8 cellular contexts compared by ENCODE assay signal in genomic region chr6:32843979-32844838, GRCh38. TPM values are rescaled to one million over a fixed set of nuclear protein-coding genes. Genes with fewer than 3 reads are reported as not detected.
DNase-seq lines count a peak whose midpoint lies in the region; ATAC-seq and TF ChIP-seq lines count a peak whose summit lies in the region.

Gene PSMB8, minus strand, starts transcription at chr6:32844047. Its CDS starts 51 bp downstream, at chr6:32843996.

- in situ Hi-C loops in GM13977 (cut with MboI; ENCODE audit: low pct_unique_long_range_greater_than_20kb, low sequenced_read_pairs, unreplicated experiment): no loop called here

- TF ChIP-seq CTCF in GM13977 (IDR thresholded peaks at IDR 0.05; ENCODE audit: extremely low read depth, insufficient read depth, missing control alignments): no peak
- peak in 4 of 6 experiments; percentile 23 to 35 (median 30) for TF ChIP-seq CTCF in upper lobe of left lung (IDR thresholded peaks at IDR 0.05)

- peaks cover 25 to 69% (median 41%) of the 10 kb centered on the region in 4 donors for H3K36me3 ChIP-seq in upper lobe of left lung

- H3K9me3 ChIP-seq in upper lobe of left lung: no peaks in the 10 kb centered on the region

- peak in 3 of 4 donors; percentile 53 to 98 (median 97) for TF ChIP-seq POLR2A in upper lobe of left lung (IDR thresholded peaks at IDR 0.05)

- intact Hi-C loops in T-helper 1 cell treated with Interleukin-12 subunit alpha and Interleukin-12 subunit beta and Interleukin-4 antibody, amounts not matched to agents 30 ng/mL and 1 ng/mL, for 36 hours (cut with micrococcal nuclease): loop anchor here (1.0 to 10.0 kb wide), 13 partner anchors 9 to 1105 kb away; partner anchors contain the start of genes AGPAT1, B3GALT4, EHMT2 and HSPA1B
- intact Hi-C loops in left cardiac atrium (cut with DNase I): no loop called here
- intact Hi-C loops in posterior vena cava (cut with DNase I): no loop called here

- peak in 2 of 4 donors; percentile 29 to 56 for TF ChIP-seq EP300 in upper lobe of left lung (IDR thresholded peaks at IDR 0.05)

- H3K27ac ChIP-seq in upper lobe of left lung: peak within 1 kb of the TSS; percentile 94 to 99 (median 96)

- peaks cover 39 to 59% (median 49%) of the 10 kb centered on the region in 4 donors for H3K4me1 ChIP-seq in upper lobe of left lung

- H3K27me3 ChIP-seq in upper lobe of left lung: no peaks in the 10 kb centered on the region

- DNase-seq in GM13977 (ENCODE audit: low spot score) (peak; percentile 92), NCI-H146 treated with DMSO at 0.1 percent for 48 hours (lab: John Stamatoyannopoulos, UW; ENCODE audit: unreplicated experiment) (peak; percentile 83), amniotic epithelial cell (ENCODE audit: low read depth) (peak; percentile 93), left cardiac atrium (peak; percentile 97), posterior vena cava (ENCODE audit: low spot score) (peak; percentile 99), upper lobe of left lung (peak; percentile 83 to 99)

- ATAC-seq in HG02870 (IDR thresholded peaks at IDR 0.05; ENCODE audit: unreplicated experiment) (peak; percentile 68), left cardiac atrium (peak; percentile 95 to 97), upper lobe of left lung (ENCODE audit: low FRiP score in 2 of 2) (peak; percentile 97 to 98)

- peak within 1 kb of the TSS; percentile 74 to 86 (median 76) for H3K4me3 ChIP-seq in upper lobe of left lung

- 0 to 3% methylated on average over 15 to 36 of the region's 40 CpGs for WGBS in upper lobe of left lung, 2 donors

RNA-seq across cellular contexts. Expression of gene PSMB8, which starts in this region (rescaled TPM):
- total RNA-seq in T-helper 1 cell treated with Interleukin-12 subunit alpha and Interleukin-12 subunit beta and Interleukin-4 antibody, amounts not matched to agents 30 ng/mL and 1 ng/mL, for 36 hours: 408 and 410 TPM in 2 replicates
- total RNA-seq in left cardiac atrium (10 to 100 TPM; 30.2 to 33.3 TPM), posterior vena cava (10 to 100 TPM; 37.7 to 42.8 TPM), upper lobe of left lung (100 to 1,000 TPM in 1 of 6 donors, 10 to 100 TPM in 5; 48.2 to 110 (median 71.7) TPM)

Comparison
In these comparisons a context has a peak if more than half of its experiments do, and no peak if none do; other contexts are left out.
1. Peak in every context shown above with its lines: DNase-seq, ATAC-seq, H3K4me3 ChIP-seq and H3K27ac ChIP-seq.